15 cellular contexts compared by ENCODE assay signal in genomic region chr6:134609862-134610261, GRCh38.
DNase-seq lines count a peak whose midpoint lies in the region; ATAC-seq and TF ChIP-seq lines count a peak whose summit lies in the region.
"Had no signal": no experiment of that assay in that cellular context is flagged by ENCODE, and none has a peak within 500 bp of the region (broad histone marks: within the 10 kb centered on the region; RNA-seq: fewer than 3 reads in every experiment).

No MANE protein-coding gene starts in this region.

- no peaks in the 10 kb centered on the region for H3K27me3 Mint-ChIP-seq in glutamatergic neuron (ENCODE audit: unreplicated experiment)

- H3K36me3 Mint-ChIP-seq in glutamatergic neuron (ENCODE audit: unreplicated experiment) = no peaks in the 10 kb centered on the region
- H3K36me3 Mint-ChIP-seq: T-cell had no signal

- no peaks in the 10 kb centered on the region for H3K9me3 Mint-ChIP-seq in glutamatergic neuron (ENCODE audit: unreplicated experiment)
- H3K9me3 Mint-ChIP-seq: T-cell had no signal

- no peak for ATAC-seq in HG03025 (IDR thresholded peaks at IDR 0.05; ENCODE audit: low FRiP score, unreplicated experiment)
- ATAC-seq: T-cell had no signal

- no peak overlapping the region for H3K27ac Mint-ChIP-seq in glutamatergic neuron (ENCODE audit: unreplicated experiment)
- H3K27ac Mint-ChIP-seq: T-cell had no signal

- H3K4me1 Mint-ChIP-seq in glutamatergic neuron (ENCODE audit: low read depth, unreplicated experiment) = no peaks in the 10 kb centered on the region
- H3K4me1 Mint-ChIP-seq: T-cell had no signal

- no peak overlapping the region for H3K4me3 Mint-ChIP-seq in glutamatergic neuron (ENCODE audit: unreplicated experiment)
- H3K4me3 Mint-ChIP-seq: T-cell had no signal

- DNase-seq in NCI-H1417 (lab: John Stamatoyannopoulos, UW) = peak in 2 of 3 experiments; percentile 29 to 69
- no peak for DNase-seq in NCI-H1417 treated with DMSO at 0.1 percent for 48 hours (lab: John Stamatoyannopoulos, UW)
- peak; percentile 13 for DNase-seq in EH (ENCODE audit: low read depth)
- DNase-seq in NCI-H2171 (lab: John Stamatoyannopoulos, UW) = peak; percentile 25
- DNase-seq in fibroblast of villous mesenchyme (ENCODE audit: low read depth) = peak; percentile 47
- no peak for DNase-seq in glutamatergic neuron
- no peak for DNase-seq in NCI-H2196 (lab: John Stamatoyannopoulos, UW; ENCODE audit: unreplicated experiment)
- DNase-seq: Caco-2, H7, Kasumi-1, NCI-H1694 treated with DMSO at 0.1 percent for 48 hours, NCI-H345, NCI-H774, T-cell had no signal

- no peak overlapping the region for H3K4me3 ChIP-seq in fibroblast of villous mesenchyme (ENCODE audit: low read depth, low read length)

- TF ChIP-seq CTCF in fibroblast of villous mesenchyme (IDR thresholded peaks at IDR 0.05; ENCODE audit: insufficient read depth, low read depth, low read length) = no peak
- TF ChIP-seq CTCF in glutamatergic neuron (IDR thresholded peaks at IDR 0.05; ENCODE audit: partially characterized antibody, unreplicated experiment) = no peak

Comparison
In these comparisons a context has a peak if more than half of its experiments do, and no peak if none do; other contexts are left out.
1. DNase-seq: peak in NCI-H1417 (2 of 3), EH (single experiment), NCI-H2171 (single experiment) and fibroblast of villous mesenchyme (single experiment); none in NCI-H1417 treated with DMSO at 0.1 percent for 48 hours (single experiment), glutamatergic neuron (single experiment) and NCI-H2196 (single experiment).